9 cellular contexts compared by ENCODE assay signal in the genomic region with DNA sequence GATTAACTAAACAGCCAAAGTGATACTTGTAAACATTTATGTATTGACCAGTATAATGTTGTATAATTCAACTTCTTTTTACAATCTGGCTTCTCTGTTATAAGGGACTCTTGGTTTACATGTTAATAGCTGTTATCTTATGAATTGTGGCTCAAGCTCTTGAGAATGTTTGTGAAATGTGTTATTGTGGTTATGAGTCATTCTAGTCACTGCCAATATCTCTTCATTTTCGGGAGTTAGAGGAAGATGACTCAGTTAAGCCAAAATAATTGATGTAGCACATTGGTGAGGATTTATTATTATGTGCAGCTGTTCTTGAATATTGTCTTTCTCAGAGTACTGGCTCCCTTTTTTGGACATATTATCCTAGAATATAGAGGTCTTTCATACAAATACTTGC.
DNase-seq lines count a peak whose midpoint lies in the region; ATAC-seq and TF ChIP-seq lines count a peak whose summit lies in the region.
"Had no signal": no experiment of that assay in that cellular context is flagged by ENCODE, and none has a peak within 500 bp of the region (broad histone marks: within the 10 kb centered on the region; RNA-seq: fewer than 3 reads in every experiment).

No MANE protein-coding gene starts in this region.

- no peaks in the 10 kb centered on the region for H3K9me3 Mint-ChIP-seq in activated naive CD8-positive, alpha-beta T cell treated with anti-CD3 and anti-CD28 coated beads, Interleukin-2, amount 50 U/mL, for 24 hours

- no peaks in the 10 kb centered on the region for H3K36me3 ChIP-seq in gastrocnemius medialis

- in situ Hi-C loops in Caki2 (cut with HindIII; ENCODE audit: low pct_unique_long_range_greater_than_20kb, low sequenced_read_pairs) (no loop called here), gastrocnemius medialis (cut with MboI; ENCODE audit: low sequenced_read_pairs in 4 of 4) (no loop called here)

- peaks cover 0 to 20% of the 10 kb centered on the region in 2 donors for H3K4me1 ChIP-seq in gastrocnemius medialis

- TF ChIP-seq CTCF in gastrocnemius medialis (IDR thresholded peaks at IDR 0.05 in 4 of 5, conservative IDR thresholded peaks at IDR 0.05 in 1 of 5), result no peak

- no peak overlapping the region for H3K4me3 ChIP-seq in gastrocnemius medialis

- H3K4me3 Mint-ChIP-seq in activated naive CD8-positive, alpha-beta T cell treated with anti-CD3 and anti-CD28 coated beads, Interleukin-2, amount 50 U/mL, for 24 hours, result no peak overlapping the region

- intact Hi-C loops in gastrocnemius medialis (cut with DNase I; ENCODE audit: low total_unique reads), result no loop called here

- DNase-seq in Caki2 (ENCODE audit: low read depth), result peak; percentile 19
- DNase-seq in astrocyte of the hippocampus (ENCODE audit: low read depth, low spot score), result peak; percentile 88
- DNase-seq in gastrocnemius medialis, result no peak
- DNase-seq in NCI-H128 (lab: John Stamatoyannopoulos, UW; ENCODE audit: unreplicated experiment), result no peak
- no peak for DNase-seq in stimulated activated CD4-positive, alpha-beta T cell treated with anti-CD3 and anti-CD28 coated beads, Interleukin-15, amount 100 ng/mL, for 24 hours
- no peak for DNase-seq in activated naive CD8-positive, alpha-beta T cell treated with anti-CD3 and anti-CD28 coated beads, Interleukin-2, amount 50 U/mL, for 24 hours

- no peaks in the 10 kb centered on the region for H3K36me3 Mint-ChIP-seq in activated naive CD8-positive, alpha-beta T cell treated with anti-CD3 and anti-CD28 coated beads, Interleukin-2, amount 50 U/mL, for 24 hours (ENCODE audit: low read depth)

- H3K4me1 Mint-ChIP-seq in activated naive CD8-positive, alpha-beta T cell treated with anti-CD3 and anti-CD28 coated beads, Interleukin-2, amount 50 U/mL, for 24 hours, result no peaks in the 10 kb centered on the region

- no peaks in the 10 kb centered on the region for H3K9me3 ChIP-seq in gastrocnemius medialis

- no peaks in the 10 kb centered on the region for H3K27me3 ChIP-seq in gastrocnemius medialis

- peak; percentile 86 for ATAC-seq in GM21360 (IDR thresholded peaks at IDR 0.05; ENCODE audit: unreplicated experiment)
- ATAC-seq in HG03460 (IDR thresholded peaks at IDR 0.05; ENCODE audit: unreplicated experiment), result peak; percentile 88
- ATAC-seq in gastrocnemius medialis, result peak; percentile 83 to 84
- ATAC-seq in activated naive CD8-positive, alpha-beta T cell treated with anti-CD3 and anti-CD28 coated beads, Interleukin-2, amount 50 U/mL, for 24 hours, result no peak

- no peak for TF ChIP-seq POLR2A in gastrocnemius medialis (IDR thresholded peaks at IDR 0.05)

- peak overlapping the region in 1 of 4 donors; percentile 6 for H3K27ac ChIP-seq in gastrocnemius medialis
- H3K27ac ChIP-seq: HL-60 had no signal

- H3K27me3 Mint-ChIP-seq in activated naive CD8-positive, alpha-beta T cell treated with anti-CD3 and anti-CD28 coated beads, Interleukin-2, amount 50 U/mL, for 24 hours, result peaks cover 2% of the 10 kb centered on the region

- no peak overlapping the region for H3K27ac Mint-ChIP-seq in activated naive CD8-positive, alpha-beta T cell treated with anti-CD3 and anti-CD28 coated beads, Interleukin-2, amount 50 U/mL, for 24 hours

Comparison
In these comparisons a context has a peak if more than half of its experiments do, and no peak if none do; other contexts are left out.
1. DNase-seq: peak in Caki2 (single experiment) and astrocyte of the hippocampus (single experiment); none in gastrocnemius medialis (0 of 2), NCI-H128 (single experiment), stimulated activated CD4-positive, alpha-beta T cell treated with anti-CD3 and anti-CD28 coated beads, Interleukin-15, amount 100 ng/mL, for 24 hours (single experiment) and activated naive CD8-positive, alpha-beta T cell treated with anti-CD3 and anti-CD28 coated beads, Interleukin-2, amount 50 U/mL, for 24 hours (single experiment).